9 cellular contexts compared by ENCODE assay signal in genomic region chr2:196268022-196268421, GRCh38.
DNase-seq lines count a peak whose midpoint lies in the region; ATAC-seq and TF ChIP-seq lines count a peak whose summit lies in the region.
"Had no signal": no experiment of that assay in that cellular context is flagged by ENCODE, and none has a peak within 500 bp of the region (broad histone marks: within the 10 kb centered on the region; RNA-seq: fewer than 3 reads in every experiment).

No MANE protein-coding gene starts in this region.

- TF ChIP-seq POLR2A in ovary (IDR thresholded peaks at IDR 0.05), result no peak

- TF ChIP-seq CTCF in Caco-2 (IDR thresholded peaks at IDR 0.05; ENCODE audit: insufficient read depth in 1 of 2, low read depth in 1 of 2, low read length in 1 of 2, severe bottlenecking in 1 of 2, unreplicated experiment in 1 of 2) (no peak), ascending aorta (IDR thresholded peaks at IDR 0.05) (no peak), ovary (IDR thresholded peaks at IDR 0.05) (no peak)

- H3K27me3 ChIP-seq in Caco-2 (replicated peaks; ENCODE audit: control insufficient read depth, insufficient read depth, low read length) (no peaks in the 10 kb centered on the region), ascending aorta (no peaks in the 10 kb centered on the region), ovary (no peaks in the 10 kb centered on the region)
- H3K27me3 ChIP-seq: dorsolateral prefrontal cortex had no signal

- no peak for TF ChIP-seq EP300 in ovary (IDR thresholded peaks at IDR 0.05)

- no peaks in the 10 kb centered on the region; the same call in 1 of the 2 replicates for H3K36me3 ChIP-seq in Caco-2 (ENCODE audit: control insufficient read depth, insufficient read depth, low read length)
- H3K36me3 ChIP-seq in ascending aorta, result no peaks in the 10 kb centered on the region
- no peaks in the 10 kb centered on the region for H3K36me3 ChIP-seq in ovary

- intact Hi-C loops in Caco-2 (cut with micrococcal nuclease; ENCODE audit: unreplicated experiment), result no loop called here
- intact Hi-C loops in ascending aorta (cut with DNase I), result no loop called here
- intact Hi-C loops in ovary (cut with DNase I), result no loop called here

- H3K9me3 ChIP-seq in Caco-2, result no peaks in the 10 kb centered on the region
- no peaks in the 10 kb centered on the region for H3K9me3 ChIP-seq in ascending aorta
- H3K9me3 ChIP-seq in ovary, result no peaks in the 10 kb centered on the region

- POLR2A ChIA-PET in Caco-2 (lab: Charles Lee), result no interaction called here
- POLR2A ChIA-PET in naive thymus-derived CD8-positive, alpha-beta T cell (lab: Charles Lee), result interaction anchor here (0.9 to 1.3 kb wide), 4 partner anchors 8 to 97 kb away, joined by 3 to 5 read pairs (median 4); partner anchors contain the start of gene STK17B

- H3K4me1 Mint-ChIP-seq in Caco-2 (ENCODE audit: low read depth, unreplicated experiment), result peaks cover 19% of the 10 kb centered on the region
- H3K4me1 Mint-ChIP-seq in naive thymus-derived CD8-positive, alpha-beta T cell, result peaks cover 25 to 73% (median 53%) of the 10 kb centered on the region in 4 donors

- H3K4me3 Mint-ChIP-seq in Caco-2 (ENCODE audit: unreplicated experiment), result no peak overlapping the region
- H3K4me3 Mint-ChIP-seq in naive thymus-derived CD8-positive, alpha-beta T cell, result peak overlapping the region; percentile 15 to 81 (median 74)

- peak overlapping the region; percentile 56 for H3K27ac Mint-ChIP-seq in Caco-2 (ENCODE audit: unreplicated experiment)
- peak overlapping the region; percentile 17 to 96 (median 82) for H3K27ac Mint-ChIP-seq in naive thymus-derived CD8-positive, alpha-beta T cell

- H3K36me3 Mint-ChIP-seq in Caco-2 (ENCODE audit: insufficient read depth, unreplicated experiment), result peaks cover 28% of the 10 kb centered on the region
- H3K36me3 Mint-ChIP-seq in naive thymus-derived CD8-positive, alpha-beta T cell, result no peaks in the 10 kb centered on the region

- peak in 1 of 2 donors; percentile 3 for ATAC-seq in naive thymus-derived CD8-positive, alpha-beta T cell
- ATAC-seq in HG03108 (IDR thresholded peaks at IDR 0.05; ENCODE audit: unreplicated experiment), result no peak

- BruUV-seq in Caco-2 (replicated peaks; lab: Mats Ljungman, UMichigan), result no TSS peak

- CTCF ChIA-PET in Caco-2 (lab: Charles Lee), result no interaction called here

- peaks cover 7% of the 10 kb centered on the region for H3K9me3 Mint-ChIP-seq in Caco-2 (ENCODE audit: unreplicated experiment)
- H3K9me3 Mint-ChIP-seq in naive thymus-derived CD8-positive, alpha-beta T cell, result no peaks in the 10 kb centered on the region

- H3K4me1 ChIP-seq in Caco-2, result peaks cover 40% of the 10 kb centered on the region
- H3K4me1 ChIP-seq in ascending aorta, result peaks cover 0 to 12% of the 10 kb centered on the region in 2 donors
- H3K4me1 ChIP-seq in ovary (ENCODE audit: insufficient read depth), result no peaks in the 10 kb centered on the region

- DNase-seq in Caco-2, result no peak
- DNase-seq in MV-4-11 (lab: John Stamatoyannopoulos, UW), result peak; percentile 31
- DNase-seq in ascending aorta (ENCODE audit: low spot score in 2 of 2), result no peak
- DNase-seq in naive thymus-derived CD8-positive, alpha-beta T cell, result no peak
- DNase-seq in COLO829 (ENCODE audit: low spot score), result no peak
- no peak for DNase-seq in activated effector memory CD4-positive, alpha-beta T cell treated with Interleukin-2 at 50 U/mL for 16 hours
- DNase-seq in ovary, result no peak
- DNase-seq: dorsolateral prefrontal cortex had no signal

- no peaks in the 10 kb centered on the region for H3K27me3 Mint-ChIP-seq in Caco-2 (ENCODE audit: insufficient read depth, unreplicated experiment)
- no peaks in the 10 kb centered on the region for H3K27me3 Mint-ChIP-seq in naive thymus-derived CD8-positive, alpha-beta T cell

- H3K4me3 ChIP-seq in Caco-2 (ENCODE audit: low read depth, low read length), result no peak overlapping the region
- H3K4me3 ChIP-seq in ascending aorta, result no peak overlapping the region
- no peak overlapping the region for H3K4me3 ChIP-seq in ovary

- peak overlapping the region; percentile 16 to 34 for H3K27ac ChIP-seq in ascending aorta
- no peak overlapping the region for H3K27ac ChIP-seq in ovary

- WGBS in ovary, 3 donors, result 9 to 18% (median 10%) methylated on average over 1 of the region's 1 CpG

Comparison
In these comparisons a context has a peak if more than half of its experiments do, and no peak if none do; other contexts are left out.
1. H3K27ac ChIP-seq: peak in ascending aorta (2 of 2); none in ovary (0 of 2).